Comparison of ENCODE assay signal across 6 cellular contexts in genomic region chr4:150537911-150538310, GRCh38. TPM values are rescaled to one million over a fixed set of nuclear protein-coding genes. Genes with fewer than 3 reads are reported as not detected.
"Had no signal": no experiment of that assay in that cellular context is flagged by ENCODE, and none has a peak within 500 bp of the region (broad histone marks: within the 10 kb centered on the region; RNA-seq: fewer than 3 reads in every experiment).

No MANE protein-coding gene starts in this region.

RNA-seq across cellular contexts. Expression of gene MAB21L2, which starts 44.0 kb away (rescaled TPM):
- total RNA-seq: GM23248, H7, HepG2, HFFc6, HT1080 had no signal
- polyA plus RNA-seq: GM23248, HepG2, IgD-negative memory B cell had no signal
